Comparison of ENCODE assay signal across 22 cellular contexts in the genomic region with DNA sequence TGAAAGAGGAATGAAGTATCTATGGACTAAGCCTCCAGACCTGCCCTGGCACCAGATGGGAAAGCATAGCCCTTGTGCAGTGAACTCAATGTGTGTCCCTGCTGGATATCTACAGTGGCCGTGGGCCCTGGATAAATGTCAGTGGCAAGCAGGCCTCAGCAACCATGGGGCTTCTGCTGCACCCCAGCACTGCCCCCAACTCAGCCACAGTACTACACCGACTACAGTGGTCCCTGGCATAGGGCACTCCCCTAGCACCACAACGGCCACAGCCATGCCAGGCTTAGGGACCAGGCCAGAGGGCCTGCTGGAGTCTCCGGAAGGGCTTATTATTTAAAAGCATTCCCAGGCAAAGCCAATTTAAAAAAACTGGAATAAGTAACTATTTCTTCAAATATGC.
A peak's percentile ranks its signal among the peaks of the same experiment; 100 is the strongest.
DNase-seq lines count a peak whose midpoint lies in the region; ATAC-seq, FAIRE-seq and TF ChIP-seq lines count a peak whose summit lies in the region.
"Had no signal": no experiment of that assay in that cellular context is flagged by ENCODE, and none has a peak within 500 bp of the region (broad histone marks: within the 10 kb centered on the region; RNA-seq: fewer than 3 reads in every experiment).

No MANE protein-coding gene starts in this region.

- H2AFZ ChIP-seq in H1 (ENCODE audit: low read length): no peak overlapping the region

- no peaks in the 10 kb centered on the region for H3K36me3 ChIP-seq in H1 (ENCODE audit: control insufficient read depth in 2 of 4, insufficient read depth in 4 of 4, low read length in 3 of 4)
- H3K36me3 ChIP-seq: BLaER1 treated with 17β-estradiol and CSF1 and Interleukin-3, amounts not matched to agents 10 nM and 100 nM had no signal

- TF ChIP-seq EP300 in H1 (IDR thresholded peaks at IDR 0.05; ENCODE audit: borderline replicate concordance in 1 of 2, low read depth in 2 of 2, low read length in 2 of 2): no peak

- H3K4me3 Mint-ChIP-seq in activated CD4-positive, alpha-beta memory T cell treated with anti-CD3 and anti-CD28 coated beads, Interleukin-2, amount 10 ng/mL, durations not matched to agents 7 days and 5 days: no peak overlapping the region
- H3K4me3 Mint-ChIP-seq: B cell; CD4-positive, alpha-beta T cell; CD8-positive, alpha-beta T cell had no signal

- H3K27me3 Mint-ChIP-seq in activated CD4-positive, alpha-beta memory T cell treated with anti-CD3 and anti-CD28 coated beads, Interleukin-2, amount 10 ng/mL, durations not matched to agents 7 days and 5 days: no peaks in the 10 kb centered on the region
- H3K27me3 Mint-ChIP-seq: B cell; CD4-positive, alpha-beta T cell had no signal

- no peak overlapping the region for H2BK20ac ChIP-seq in H1 (ENCODE audit: low read length)

- H4K8ac ChIP-seq in H1 (ENCODE audit: extremely low read depth, insufficient read depth, low read length): no peak overlapping the region

- H3K9ac ChIP-seq in H1 (replicated peaks in 1 of 4; ENCODE audit: extremely low read depth in 1 of 4, low read depth in 3 of 4, low read length in 3 of 4): no peak overlapping the region
- H3K9ac ChIP-seq: BLaER1 treated with 17β-estradiol and CSF1 and Interleukin-3, amounts not matched to agents 10 nM and 100 nM had no signal

- H3K14ac ChIP-seq in H1 (ENCODE audit: insufficient read length): no peak overlapping the region

- no peak for TF ChIP-seq POLR2A in H1 (IDR thresholded peaks at IDR 0.05; ENCODE audit: control extremely low read depth in 1 of 2, low read depth in 2 of 2, low read length in 2 of 2)

- CTCF ChIA-PET in H1 (lab: Charles Lee; ENCODE audit: partially characterized antibody): no interaction called here
- CTCF ChIA-PET in activated CD4-positive, alpha-beta memory T cell treated with anti-CD3 and anti-CD28 coated beads, Interleukin-2, amount 10 ng/mL, durations not matched to agents 7 days and 5 days (lab: Charles Lee): no interaction called here

- H3K4ac ChIP-seq in H1 (replicated peaks; ENCODE audit: insufficient read length, low read depth, low read length): no peak overlapping the region

- TF ChIP-seq RAD21 in H1 (IDR thresholded peaks at IDR 0.05 in 1 of 2, conservative IDR thresholded peaks at IDR 0.05 in 1 of 2; ENCODE audit: low read depth in 2 of 2, low read length in 2 of 2): no peak

- no peak overlapping the region for H3K4me2 ChIP-seq in H1 (ENCODE audit: insufficient read depth in 1 of 2, low read depth in 2 of 2, low read length in 2 of 2)
- H3K4me2 ChIP-seq: A549; BLaER1 treated with 17β-estradiol and CSF1 and Interleukin-3, amounts not matched to agents 10 nM and 100 nM had no signal

- no peak overlapping the region for H2BK120ac ChIP-seq in H1 (replicated peaks; ENCODE audit: low read depth, low read length)

- H4K91ac ChIP-seq in H1 (replicated peaks; ENCODE audit: insufficient read length, low read length): no peak overlapping the region

- no peak overlapping the region for H2AK5ac ChIP-seq in H1 (ENCODE audit: low read depth, low read length)

- no peak overlapping the region for H3K18ac ChIP-seq in H1 (ENCODE audit: extremely low read depth, low read length)

- no peak overlapping the region for H3K23ac ChIP-seq in H1 (ENCODE audit: insufficient read length)

- 94% methylated on average over 4 of the region's 4 CpGs; no CpG with 5 or more reads in 1 of the 2 experiments for WGBS in H1 (ENCODE audit: extremely low coverage in 1 of 2, insufficient coverage in 1 of 2, insufficient read length in 1 of 2, insufficient replicate concordance in 2 of 2, low coverage in 1 of 2, low lambda C conversion rate in 2 of 2, missing lambda C conversion rate in 1 of 2), 2 experiments

- DNase-seq in G401 (ENCODE audit: low spot score) (peak; percentile 44), cerebellar cortex (ENCODE audit: low spot score) (peak; percentile 20), H1 (ENCODE audit: low read depth in 1 of 2, low spot score in 2 of 2) (no peak), NCI-H748 treated with DMSO at 0.1 percent for 48 hours (lab: John Stamatoyannopoulos, UW) (no peak)
- DNase-seq in activated CD4-positive, alpha-beta memory T cell treated with anti-CD3 and anti-CD28 coated beads, Interleukin-2, amount 10 ng/mL, durations not matched to agents 7 days and 5 days: no peak
- DNase-seq: AML-193; Caco-2; Calu3; CD4-positive, alpha-beta T cell; CD8-positive, alpha-beta T cell; DMS79 treated with DMSO at 0.1 percent for 48 hours; GDM1 had no signal

- peak; percentile 70 for FAIRE-seq in H1 (lab: Jason Lieb, UNC)
- FAIRE-seq: A549, D721Med, GM12878, GM12892, GM18507 had no signal

- peaks cover 8% of the 10 kb centered on the region for H3K9me3 Mint-ChIP-seq in activated CD4-positive, alpha-beta memory T cell treated with anti-CD3 and anti-CD28 coated beads, Interleukin-2, amount 10 ng/mL, durations not matched to agents 7 days and 5 days

- no peaks in the 10 kb centered on the region for H3K79me1 ChIP-seq in H1 (ENCODE audit: low read depth, low read length)

- H3K4me1 ChIP-seq in H1 (replicated peaks in 1 of 4; ENCODE audit: control insufficient read depth in 3 of 4, insufficient read depth in 4 of 4, low read length in 3 of 4): peaks cover 0 to 2% (median 0%) of the 10 kb centered on the region in 4 experiments; a peak in 1 of 7 replicates
- H3K4me1 ChIP-seq: A549; BLaER1 treated with 17β-estradiol and CSF1 and Interleukin-3, amounts not matched to agents 10 nM and 100 nM; Caco-2 had no signal

- ATAC-seq in HG03571 (IDR thresholded peaks at IDR 0.05; ENCODE audit: unreplicated experiment): no peak
- ATAC-seq: A549; CD8-positive, alpha-beta T cell; GM12878 had no signal

- no peak overlapping the region for H3K56ac ChIP-seq in H1 (replicated peaks; ENCODE audit: insufficient read length, low read depth, low read length)

- no peak overlapping the region for H3K4me3 ChIP-seq in H1 (ENCODE audit: extremely low read depth in 1 of 4, insufficient read depth in 2 of 4, low read depth in 3 of 4, low read length in 4 of 4)
- H3K4me3 ChIP-seq: A549; BLaER1 treated with 17β-estradiol and CSF1 and Interleukin-3, amounts not matched to agents 10 nM and 100 nM; GM12878 had no signal

- no peaks in the 10 kb centered on the region for H4K20me1 ChIP-seq in H1 (replicated peaks in 1 of 2; ENCODE audit: control insufficient read depth in 1 of 2, insufficient read depth in 2 of 2, low read length in 2 of 2)
- H4K20me1 ChIP-seq: BLaER1 treated with 17β-estradiol and CSF1 and Interleukin-3, amounts not matched to agents 10 nM and 100 nM had no signal

- no peaks in the 10 kb centered on the region for H3K23me2 ChIP-seq in H1 (ENCODE audit: low read depth, low read length)

- POLR2A ChIA-PET in H1 (lab: Charles Lee; ENCODE audit: partially characterized antibody): no interaction called here
- POLR2A ChIA-PET in activated CD4-positive, alpha-beta memory T cell treated with anti-CD3 and anti-CD28 coated beads, Interleukin-2, amount 10 ng/mL, durations not matched to agents 7 days and 5 days (lab: Charles Lee): no interaction called here

- no peak overlapping the region for H3K27ac ChIP-seq in H1 (ENCODE audit: low read depth, low read length)
- H3K27ac ChIP-seq: 22Rv1; A549; BLaER1 treated with 17β-estradiol and CSF1 and Interleukin-3, amounts not matched to agents 10 nM and 100 nM; C4-2B had no signal

- no peak overlapping the region; the same call in 1 of the 2 replicates for H2BK15ac ChIP-seq in H1 (ENCODE audit: low read length)

- H2BK5ac ChIP-seq in H1 (ENCODE audit: low read depth, low read length): no peak overlapping the region

- no peaks in the 10 kb centered on the region for H3K79me2 ChIP-seq in H1 (ENCODE audit: control insufficient read depth in 1 of 2, insufficient read depth in 2 of 2, low read length in 2 of 2)

- in situ Hi-C loops in G401 (cut with HindIII; ENCODE audit: low sequenced_read_pairs): no loop called here

- no peaks in the 10 kb centered on the region for H3K4me1 Mint-ChIP-seq in activated CD4-positive, alpha-beta memory T cell treated with anti-CD3 and anti-CD28 coated beads, Interleukin-2, amount 10 ng/mL, durations not matched to agents 7 days and 5 days
- H3K4me1 Mint-ChIP-seq: B cell had no signal

- no peak overlapping the region for H3K27ac Mint-ChIP-seq in activated CD4-positive, alpha-beta memory T cell treated with anti-CD3 and anti-CD28 coated beads, Interleukin-2, amount 10 ng/mL, durations not matched to agents 7 days and 5 days
- H3K27ac Mint-ChIP-seq: B cell; CD4-positive, alpha-beta T cell; CD8-positive, alpha-beta T cell had no signal

- H3K9me3 ChIP-seq in H1 (ENCODE audit: insufficient read depth in 2 of 2, low read depth in 1 of 2, low read length in 1 of 2): no peaks in the 10 kb centered on the region
- H3K9me3 ChIP-seq: A549, Caco-2 had no signal

- TF ChIP-seq CTCF in H1 (IDR thresholded peaks at IDR 0.05; ENCODE audit: control extremely low read depth in 1 of 3, insufficient read depth in 1 of 3, low read depth in 1 of 3, low read length in 3 of 3): no peak

- no peak overlapping the region for H4K5ac ChIP-seq in H1 (ENCODE audit: insufficient read length, low read depth, low read length)

- H3K36me3 Mint-ChIP-seq in activated CD4-positive, alpha-beta memory T cell treated with anti-CD3 and anti-CD28 coated beads, Interleukin-2, amount 10 ng/mL, durations not matched to agents 7 days and 5 days (ENCODE audit: low read depth): no peaks in the 10 kb centered on the region
- H3K36me3 Mint-ChIP-seq: CD8-positive, alpha-beta T cell had no signal

- no peak overlapping the region for H2BK12ac ChIP-seq in H1 (ENCODE audit: low read depth, low read length)

- H3K27me3 ChIP-seq in H1 (replicated peaks in 1 of 4; ENCODE audit: control insufficient read depth in 3 of 4, extremely low read depth in 1 of 4, insufficient read depth in 3 of 4, low read length in 3 of 4): no peaks in the 10 kb centered on the region

TF ChIP-seq in H1, 55 proteins besides CTCF, POLR2A, EP300 and RAD21:
- TF ChIP-seq CBX8 (IDR thresholded peaks at IDR 0.05; ENCODE audit: borderline replicate concordance, low read depth, low read length): no peak
- TF ChIP-seq, protein P1, sequence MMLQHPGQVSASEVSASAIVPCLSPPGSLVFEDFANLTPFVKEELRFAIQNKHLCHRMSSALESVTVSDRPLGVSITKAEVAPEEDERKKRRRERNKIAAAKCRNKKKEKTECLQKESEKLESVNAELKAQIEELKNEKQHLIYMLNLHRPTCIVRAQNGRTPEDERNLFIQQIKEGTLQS (IDR thresholded peaks at IDR 0.05; ENCODE audit: insufficient read depth, low read depth, low read length): no peak

Comparison
In these comparisons a context has a peak if more than half of its experiments do, and no peak if none do; other contexts are left out.
1. DNase-seq: peak in G401 (single experiment) and cerebellar cortex (single experiment); none in H1 (0 of 2), NCI-H748 treated with DMSO at 0.1 percent for 48 hours (single experiment) and activated CD4-positive, alpha-beta memory T cell treated with anti-CD3 and anti-CD28 coated beads, Interleukin-2, amount 10 ng/mL, durations not matched to agents 7 days and 5 days (single experiment).